ENCODE assay signal across 23 cellular contexts in the genomic region with DNA sequence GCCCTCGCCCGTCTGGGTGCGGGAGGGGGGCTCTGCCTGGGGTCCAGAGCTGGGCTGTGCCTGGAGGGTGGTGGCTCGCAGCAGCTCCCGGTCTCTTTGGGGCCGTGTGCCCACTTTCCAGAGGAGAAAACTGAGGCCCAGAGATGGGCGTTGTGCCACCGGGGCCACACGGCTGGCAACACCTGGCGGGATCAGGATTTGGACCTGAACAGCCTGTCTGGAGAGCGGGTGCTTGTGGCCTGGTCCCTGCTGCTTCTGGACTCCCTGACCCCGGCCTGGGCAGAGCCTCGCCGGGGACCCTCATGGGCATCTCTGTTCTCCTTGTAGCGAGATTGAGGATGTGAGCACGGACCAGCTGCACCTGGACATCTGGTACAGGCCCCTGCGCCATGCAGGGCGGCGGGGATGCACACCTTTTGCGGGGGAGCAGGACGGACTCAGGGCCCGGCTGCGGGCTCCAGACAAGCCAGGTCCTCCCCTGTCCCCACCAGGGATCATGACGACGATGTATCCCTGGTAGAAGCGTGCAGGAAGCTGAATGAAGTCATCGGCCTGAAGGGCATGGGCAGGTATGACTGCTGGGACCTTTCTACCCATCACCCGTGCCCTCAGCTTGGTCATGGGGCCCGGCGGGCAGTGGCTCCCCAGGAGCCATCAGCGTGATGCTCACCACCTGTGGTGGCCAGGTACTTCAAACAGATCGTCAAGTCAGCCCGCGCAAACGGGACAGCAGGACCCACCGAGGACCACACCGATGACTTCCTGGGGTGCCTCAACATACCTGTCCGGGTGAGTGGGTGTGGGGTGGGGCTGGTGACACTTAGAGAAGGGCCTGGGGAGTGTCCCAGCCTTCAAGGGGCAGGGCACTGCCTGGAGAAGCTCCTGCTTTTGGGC. TPM values are rescaled to one million over a fixed set of nuclear protein-coding genes. Genes with fewer than 3 reads are reported as not detected.
DNase-seq lines count a peak whose midpoint lies in the region; ATAC-seq, FAIRE-seq and TF ChIP-seq lines count a peak whose summit lies in the region.
"Had no signal": no experiment of that assay in that cellular context is flagged by ENCODE, and none has a peak within 500 bp of the region (broad histone marks: within the 10 kb centered on the region; RNA-seq: fewer than 3 reads in every experiment).

No MANE protein-coding gene starts in this region.

- intact Hi-C loops in natural killer cell (cut with micrococcal nuclease), result loop anchor here (2.0 kb wide), 1 partner anchor 41 kb away; no protein-coding TSS in a partner anchor
- intact Hi-C loops in GM12878 (cut with micrococcal nuclease; ENCODE audit: unreplicated experiment), result no loop called here

- no peak for ATAC-seq in natural killer cell treated with Interleukin-12 subunit alpha and Interleukin-12 subunit beta and Interleukin-15 and Interleukin-18, amount 100 ng/mL, for 72 hours
- ATAC-seq in natural killer cell (no peak), GM12878 (no peak), HG02840 (IDR thresholded peaks at IDR 0.05; ENCODE audit: low FRiP score, unreplicated experiment) (no peak)

- TF ChIP-seq CTCF in natural killer cell (IDR thresholded peaks at IDR 0.05) (no peak), GM12878 (IDR thresholded peaks at IDR 0.05 in 2 of 3, conservative IDR thresholded peaks at IDR 0.05 in 1 of 3; ENCODE audit: control insufficient read depth in 2 of 3, extremely low read depth in 1 of 3, insufficient read depth in 1 of 3, low read depth in 3 of 3, low read length in 3 of 3) (no peak), hepatocyte (IDR thresholded peaks at IDR 0.05; ENCODE audit: poor library complexity) (no peak)

- H3K27ac Mint-ChIP-seq in natural killer cell treated with Interleukin-12 subunit alpha and Interleukin-12 subunit beta and Interleukin-15 and Interleukin-18, amount 100 ng/mL, for 72 hours, result no peak overlapping the region
- no peak overlapping the region for H3K27ac Mint-ChIP-seq in natural killer cell
- H3K27ac Mint-ChIP-seq: activated CD4-positive, alpha-beta T cell treated with anti-CD3 and anti-CD28 coated beads for 36 hours had no signal

- H3K4me1 Mint-ChIP-seq in natural killer cell treated with Interleukin-12 subunit alpha and Interleukin-12 subunit beta and Interleukin-15 and Interleukin-18, amount 100 ng/mL, for 72 hours (ENCODE audit: low read depth in 2 of 2), result peaks cover 9 to 10% of the 10 kb centered on the region in 2 donors
- peaks cover 9 to 15% of the 10 kb centered on the region in 2 donors for H3K4me1 Mint-ChIP-seq in natural killer cell

- H3K4me1 ChIP-seq in Karpas-422 (ENCODE audit: low read length) (peaks cover 16% of the 10 kb centered on the region), GM12878 (ENCODE audit: control insufficient read depth, insufficient read depth, low read length) (peaks cover 11% of the 10 kb centered on the region), thymus (ENCODE audit: control insufficient read depth, insufficient read depth, low read length) (peaks cover 10% of the 10 kb centered on the region), hepatocyte (ENCODE audit: insufficient read depth) (no peaks in the 10 kb centered on the region)

- H3K4me3 ChIP-seq in Karpas-422 (ENCODE audit: low read length) (no peak overlapping the region; the same call in 1 of the 2 replicates), GM12878 (no peak overlapping the region), thymus (ENCODE audit: low read length) (peak overlapping the region; percentile 42), hepatocyte (no peak overlapping the region)
- H3K4me3 ChIP-seq: GM23248, MG63, testis had no signal

- H3K27ac ChIP-seq in Karpas-422 (ENCODE audit: low read length), result no peak overlapping the region
- H3K27ac ChIP-seq in GM12878 (ENCODE audit: control insufficient read depth, insufficient read depth), result no peak overlapping the region
- H3K27ac ChIP-seq in thymus (ENCODE audit: low read depth), result peak overlapping the region; percentile 77
- no peak overlapping the region for H3K27ac ChIP-seq in hepatocyte
- H3K27ac ChIP-seq: GM23248, testis had no signal

- SMC1A ChIA-PET in GM12878 (lab: Charles Lee; ENCODE audit: uncharacterized antibody, unreplicated experiment), result no interaction called here

- no peak for TF ChIP-seq POLR2A in GM12878 (IDR thresholded peaks at IDR 0.05; ENCODE audit: low read depth, low read length)

- peak overlapping the region; percentile 61 for H3K4me2 ChIP-seq in Karpas-422 (ENCODE audit: low read depth, low read length, poor library complexity, severe bottlenecking)
- H3K4me2 ChIP-seq in GM12878 (ENCODE audit: control insufficient read depth, insufficient read depth), result peak overlapping the region; percentile 78; the same call in 1 of the 2 replicates
- H3K4me2 ChIP-seq in hepatocyte, result no peak overlapping the region

- H3K79me2 ChIP-seq in Karpas-422 (ENCODE audit: low read length) (no peaks in the 10 kb centered on the region), GM12878 (ENCODE audit: control insufficient read depth, insufficient read depth, low read length) (no peaks in the 10 kb centered on the region), hepatocyte (no peaks in the 10 kb centered on the region)

- no peak for TF ChIP-seq EP300 in GM12878 (IDR thresholded peaks at IDR 0.05; ENCODE audit: borderline replicate concordance in 1 of 2, control insufficient read depth in 1 of 2, low read depth in 2 of 2, low read length in 2 of 2)

- POLR2A ChIA-PET in GM12878 (lab: Charles Lee), result interaction anchor here (1.5 kb wide), 1 partner anchor 11 kb away, joined by 3 read pairs; no protein-coding TSS in a partner anchor

- peak overlapping the region; percentile 61 for H3K4me3 Mint-ChIP-seq in natural killer cell treated with Interleukin-12 subunit alpha and Interleukin-12 subunit beta and Interleukin-15 and Interleukin-18, amount 100 ng/mL, for 72 hours
- no peak overlapping the region for H3K4me3 Mint-ChIP-seq in natural killer cell

- H4K20me1 ChIP-seq in Karpas-422 (ENCODE audit: insufficient read depth, low read depth, low read length) (peaks cover 14% of the 10 kb centered on the region; the same call in 1 of the 2 replicates), GM12878 (ENCODE audit: control insufficient read depth, insufficient read depth) (no peaks in the 10 kb centered on the region), hepatocyte (ENCODE audit: insufficient read depth, poor library complexity, severe bottlenecking) (no peaks in the 10 kb centered on the region)

- 59% methylated on average over 36 of the region's 38 CpGs for WGBS in GM12878 (ENCODE audit: insufficient coverage, insufficient replicate concordance, low lambda C conversion rate, missing lambda C conversion rate)
- WGBS in thymus, result 94% methylated on average over 38 of the region's 38 CpGs
- 91% methylated on average over 37 of the region's 38 CpGs for WGBS in hepatocyte (ENCODE audit: low lambda C conversion rate, missing lambda C conversion rate)

- H3K9ac ChIP-seq in Karpas-422 (ENCODE audit: low read length) (no peak overlapping the region), GM12878 (ENCODE audit: control insufficient read depth, insufficient read depth, low read length) (no peak overlapping the region)
- H3K9ac ChIP-seq: GM23248 had no signal

- H3K9me2 ChIP-seq in Karpas-422 (replicated peaks; ENCODE audit: insufficient read depth, low read length) (no peaks in the 10 kb centered on the region), hepatocyte (replicated peaks; ENCODE audit: insufficient read depth) (no peaks in the 10 kb centered on the region)

- RAD21 ChIA-PET in GM12878 (lab: Charles Lee; ENCODE audit: unreplicated experiment), result interaction anchor here (1.4 kb wide), 1 partner anchor 33 kb away, joined by 3 read pairs; no protein-coding TSS in a partner anchor

- H2AFZ ChIP-seq in Karpas-422 (ENCODE audit: low read length) (no peak overlapping the region), GM12878 (ENCODE audit: control insufficient read depth, low read depth, low read length) (no peak overlapping the region), hepatocyte (no peak overlapping the region)
- H2AFZ ChIP-seq: GM23248 had no signal

- CTCF ChIA-PET in GM12878 (lab: Yijun Ruan, JAX), result interaction anchor here (0.6 to 1.4 kb wide), 3 partner anchors 40 to 370 kb away, joined by 3 to 7 read pairs (median 3); no protein-coding TSS in a partner anchor

- FAIRE-seq in GM12878 (lab: Jason Lieb, UNC), result no peak
- FAIRE-seq: astrocyte, islet of Langerhans had no signal

- no TSS peak for BruUV-seq in GM12878 (replicated peaks; lab: Mats Ljungman, UMichigan)

- no peak for TF ChIP-seq RAD21 in GM12878 (IDR thresholded peaks at IDR 0.05; ENCODE audit: insufficient read depth, low read depth, low read length)

- H3K9me3 Mint-ChIP-seq in natural killer cell treated with Interleukin-12 subunit alpha and Interleukin-12 subunit beta and Interleukin-15 and Interleukin-18, amount 100 ng/mL, for 72 hours, result no peaks in the 10 kb centered on the region
- no peaks in the 10 kb centered on the region for H3K9me3 Mint-ChIP-seq in natural killer cell
- H3K9me3 Mint-ChIP-seq: T-helper 1 cell treated with Interleukin-12 subunit alpha and Interleukin-12 subunit beta and Interleukin-4 antibody, amounts not matched to agents 30 μg/mL and 1 μg/mL, for 36 hours had no signal

- in situ Hi-C loops in GM12878 (cut with MboI), result no loop called here

- no peak for DNase-seq in natural killer cell treated with Interleukin-12 subunit alpha and Interleukin-12 subunit beta and Interleukin-15 and Interleukin-18, amount 100 ng/mL, for 72 hours (ENCODE audit: low spot score)
- DNase-seq in natural killer cell (no peak), Karpas-422 (no peak), GM12878 (ENCODE audit: low read depth, low spot score) (no peak), hepatocyte (ENCODE audit: low spot score) (no peak), hepatic stellate cell (ENCODE audit: low spot score) (no peak)
- DNase-seq: activated CD4-positive, alpha-beta T cell treated with anti-CD3 and anti-CD28 coated beads for 36 hours; AML-193; cortex of kidney; DMS79 treated with DMSO at 0.1 percent for 48 hours; GM23248; mesenchymal stem cell; MG63; NCI-H2081; NCI-H526 treated with DMSO at 0.1 percent for 48 hours; stimulated activated CD4-positive, alpha-beta T cell treated with anti-CD3 and anti-CD28 coated beads, Interleukin-1b, Interleukin-23, amount 100 ng/mL, for 48 hours; testis had no signal

- H3K27me3 ChIP-seq in Karpas-422 (ENCODE audit: low read length) (no peaks in the 10 kb centered on the region), GM12878 (replicated peaks in 1 of 2; ENCODE audit: control insufficient read depth in 2 of 2, insufficient read depth in 2 of 2, low read length in 1 of 2) (no peaks in the 10 kb centered on the region), thymus (ENCODE audit: control insufficient read depth, insufficient read depth) (peaks cover under 1% of the 10 kb centered on the region), hepatocyte (peaks cover 3% of the 10 kb centered on the region)
- H3K27me3 ChIP-seq: testis had no signal

- no peaks in the 10 kb centered on the region for H3K9me3 ChIP-seq in Karpas-422 (ENCODE audit: low read length)
- no peaks in the 10 kb centered on the region for H3K9me3 ChIP-seq in GM12878 (replicated peaks; ENCODE audit: control insufficient read depth, insufficient read depth, low read length)
- H3K9me3 ChIP-seq in thymus (ENCODE audit: control insufficient read depth), result no peaks in the 10 kb centered on the region
- H3K9me3 ChIP-seq in hepatocyte (ENCODE audit: low read depth), result no peaks in the 10 kb centered on the region
- H3K9me3 ChIP-seq: MG63, neutrophil, testis had no signal

- no peaks in the 10 kb centered on the region for H3K36me3 Mint-ChIP-seq in natural killer cell treated with Interleukin-12 subunit alpha and Interleukin-12 subunit beta and Interleukin-15 and Interleukin-18, amount 100 ng/mL, for 72 hours
- H3K36me3 Mint-ChIP-seq in natural killer cell, result no peaks in the 10 kb centered on the region

- no peaks in the 10 kb centered on the region for H3K27me3 Mint-ChIP-seq in natural killer cell treated with Interleukin-12 subunit alpha and Interleukin-12 subunit beta and Interleukin-15 and Interleukin-18, amount 100 ng/mL, for 72 hours
- H3K27me3 Mint-ChIP-seq in natural killer cell (ENCODE audit: low read depth in 2 of 2), result no peaks in the 10 kb centered on the region
- H3K27me3 Mint-ChIP-seq: activated CD4-positive, alpha-beta T cell treated with anti-CD3 and anti-CD28 coated beads for 36 hours had no signal

- H3K36me3 ChIP-seq in Karpas-422 (ENCODE audit: insufficient read depth, low read length), result no peaks in the 10 kb centered on the region
- H3K36me3 ChIP-seq in GM12878 (ENCODE audit: control insufficient read depth in 2 of 2, insufficient read depth in 2 of 2, low read length in 1 of 2), result no peaks in the 10 kb centered on the region
- H3K36me3 ChIP-seq in thymus (ENCODE audit: control insufficient read depth, insufficient read depth), result no peaks in the 10 kb centered on the region
- no peaks in the 10 kb centered on the region for H3K36me3 ChIP-seq in hepatocyte (replicated peaks; ENCODE audit: insufficient read depth, low read depth)
- H3K36me3 ChIP-seq: MG63, neutrophil had no signal

RNA-seq across cellular contexts. Expression of a gene that starts 8.3 kb away (rescaled TPM):
- total RNA-seq in natural killer cell treated with Interleukin-12 subunit alpha and Interleukin-12 subunit beta and Interleukin-15 and Interleukin-18, amount 100 ng/mL, for 72 hours, result under 1 TPM; 0.17 to 0.31 TPM
- total RNA-seq in natural killer cell (10 to 100 TPM; 17.7 to 21.7 (median 19.9) TPM), GM12878 (2014; rRNA removed) (0.17 TPM in 1 of 2 replicates, not detected in the other), GM12878 (2014; rRNA removed; fragmentation: Illumina TruSeq; extraction: Trizol) (not detected in 2 replicates), GM12878 (2021) (0.56 and 0.58 TPM in 2 replicates), hepatocyte (1.8 and 3.0 TPM in 2 replicates)
- total RNA-seq in Karpas-422 (2014; rRNA removed; shearing (Covaris generic); ENCODE audit: low replicate concordance), result 0.18 TPM in 1 of 2 replicates, not detected in the other
- 0.37 and 0.44 TPM in 2 replicates for total RNA-seq in GM12878 (2013; cell fraction: nucleolus; rRNA removed)
- 0.35 TPM for polyA plus RNA-seq in GM12878 (2011; ENCODE audit: low read depth)
- polyA plus RNA-seq in GM12878 (2011; rRNA removed) (0.03 and 0.16 TPM in 2 replicates), GM12878 (2014; fragmentation: Illumina TruSeq; extraction: Trizol) (0.03 TPM in 1 of 2 replicates, not detected in the other), GM12878 (2014; fragmentation: Nextera tagmentation; extraction: Ambion mirVana) (not detected), GM12878 (2014; rRNA removed) (0.56 TPM in 2 replicates), GM12878 (2016; fragmentation: Nextera tagmentation; extraction: Ambion mirVana) (under 1 TPM; 0.14 to 0.31 TPM), thymus (5.4 TPM), hepatocyte (2.4 and 5.5 TPM in 2 replicates)
- 0.03 and 0.15 TPM in 2 replicates for polyA plus RNA-seq in GM12878 (2011; cell fraction: cytosol; rRNA removed)
- polyA plus RNA-seq in GM12878 (2011; cell fraction: nucleus; rRNA removed), result 0.99 and 1.3 TPM in 2 replicates
- 0.70 and 1.6 TPM in 2 replicates for polyA plus RNA-seq in GM12878 (2012)
- not detected in 2 replicates for polyA minus RNA-seq in GM12878 (2011; rRNA and poly(A)+ RNA removed)
- polyA minus RNA-seq in GM12878 (2011; cell fraction: cytosol; rRNA and poly(A)+ RNA removed), result not detected in 2 replicates
- polyA minus RNA-seq in GM12878 (2011; cell fraction: nucleus; rRNA and poly(A)+ RNA removed), result 0.19 and 0.48 TPM in 2 replicates

RNA-seq across cellular contexts. Expression of a gene that starts 9.9 kb away (rescaled TPM):
- 100 to 1,000 TPM in 1 of 2 donors, 10 to 100 TPM in 1; 57.4 to 108 TPM for total RNA-seq in natural killer cell treated with Interleukin-12 subunit alpha and Interleukin-12 subunit beta and Interleukin-15 and Interleukin-18, amount 100 ng/mL, for 72 hours
- total RNA-seq in natural killer cell (10 to 100 TPM; 29.4 to 34.7 (median 29.7) TPM), GM12878 (2014; rRNA removed) (72.7 and 73.7 TPM in 2 replicates), GM12878 (2014; rRNA removed; fragmentation: Illumina TruSeq; extraction: Trizol) (20.9 and 23.4 TPM in 2 replicates), GM12878 (2021) (66.1 and 67.6 TPM in 2 replicates), hepatocyte (65.5 and 73.0 TPM in 2 replicates)
- 20.1 and 70.0 TPM in 2 replicates for total RNA-seq in Karpas-422 (2014; rRNA removed; shearing (Covaris generic); ENCODE audit: low replicate concordance)
- total RNA-seq in GM12878 (2013; cell fraction: nucleolus; rRNA removed), result 6.0 and 6.3 TPM in 2 replicates
- 7.7 TPM for polyA plus RNA-seq in GM12878 (2011; ENCODE audit: low read depth)
- polyA plus RNA-seq in GM12878 (2011; rRNA removed) (12.3 and 26.2 TPM in 2 replicates), GM12878 (2014; fragmentation: Illumina TruSeq; extraction: Trizol) (0.81 and 9.9 TPM in 2 replicates), GM12878 (2014; fragmentation: Nextera tagmentation; extraction: Ambion mirVana) (10 to 100 TPM in 1 of 2 experiments, 1 to 10 TPM in 1; 3.4 to 11.2 TPM), GM12878 (2014; rRNA removed) (72.2 and 86.1 TPM in 2 replicates), GM12878 (2016; fragmentation: Nextera tagmentation; extraction: Ambion mirVana) (100 to 1,000 TPM; 101 to 108 TPM), thymus (46.8 TPM), hepatocyte (137 and 138 TPM in 2 replicates)
- polyA plus RNA-seq in GM12878 (2011; cell fraction: cytosol; rRNA removed), result 37.2 and 58.2 TPM in 2 replicates
- 25.4 and 32.3 TPM in 2 replicates for polyA plus RNA-seq in GM12878 (2011; cell fraction: nucleus; rRNA removed)
- polyA plus RNA-seq in GM12878 (2012), result 36.1 and 41.1 TPM in 2 replicates
- 5.3 and 22.8 TPM in 2 replicates for polyA minus RNA-seq in GM12878 (2011; rRNA and poly(A)+ RNA removed)
- 16.0 and 19.3 TPM in 2 replicates for polyA minus RNA-seq in GM12878 (2011; cell fraction: cytosol; rRNA and poly(A)+ RNA removed)
- 6.5 and 9.8 TPM in 2 replicates for polyA minus RNA-seq in GM12878 (2011; cell fraction: nucleus; rRNA and poly(A)+ RNA removed)

RNA-seq across cellular contexts. Expression of a gene that starts 10.0 kb away (rescaled TPM):
- 10 to 100 TPM; 36.1 to 38.9 TPM for total RNA-seq in natural killer cell treated with Interleukin-12 subunit alpha and Interleukin-12 subunit beta and Interleukin-15 and Interleukin-18, amount 100 ng/mL, for 72 hours
- 10 to 100 TPM; 58.7 to 65.9 (median 62.0) TPM for total RNA-seq in natural killer cell
- 19.6 and 39.1 TPM in 2 replicates for total RNA-seq in Karpas-422 (2014; rRNA removed; shearing (Covaris generic); ENCODE audit: low replicate concordance)
- 14.1 and 16.1 TPM in 2 replicates for total RNA-seq in GM12878 (2013; cell fraction: nucleolus; rRNA removed)
- total RNA-seq in GM12878 (2014; rRNA removed), result 19.8 and 21.9 TPM in 2 replicates
- total RNA-seq in GM12878 (2014; rRNA removed; fragmentation: Illumina TruSeq; extraction: Trizol), result 10.7 TPM in 2 replicates
- 23.6 and 25.3 TPM in 2 replicates for total RNA-seq in GM12878 (2021)
- polyA plus RNA-seq in GM12878 (2011; ENCODE audit: low read depth), result 8.7 TPM
- polyA plus RNA-seq in GM12878 (2011; rRNA removed), result 9.5 and 19.9 TPM in 2 replicates
- 27.0 and 37.0 TPM in 2 replicates for polyA plus RNA-seq in GM12878 (2011; cell fraction: cytosol; rRNA removed)
- 63.8 and 81.0 TPM in 2 replicates for polyA plus RNA-seq in GM12878 (2011; cell fraction: nucleus; rRNA removed)
- 21.9 and 23.7 TPM in 2 replicates for polyA plus RNA-seq in GM12878 (2012)
- 2.5 and 7.9 TPM in 2 replicates for polyA plus RNA-seq in GM12878 (2014; fragmentation: Illumina TruSeq; extraction: Trizol)
- 1 to 10 TPM in 1 of 2 experiments, under 1 TPM in 1; 0.80 to 2.4 TPM for polyA plus RNA-seq in GM12878 (2014; fragmentation: Nextera tagmentation; extraction: Ambion mirVana)
- 29.9 and 36.9 TPM in 2 replicates for polyA plus RNA-seq in GM12878 (2014; rRNA removed)
- polyA plus RNA-seq in GM12878 (2016; fragmentation: Nextera tagmentation; extraction: Ambion mirVana), result 10 to 100 TPM; 25.9 to 32.6 TPM
- polyA minus RNA-seq in GM12878 (2011; rRNA and poly(A)+ RNA removed), result 7.9 and 8.0 TPM in 2 replicates
- 7.3 and 8.2 TPM in 2 replicates for polyA minus RNA-seq in GM12878 (2011; cell fraction: cytosol; rRNA and poly(A)+ RNA removed)
- 6.5 and 16.5 TPM in 2 replicates for polyA minus RNA-seq in GM12878 (2011; cell fraction: nucleus; rRNA and poly(A)+ RNA removed)
- 61.3 TPM for polyA plus RNA-seq in thymus
- total RNA-seq in hepatocyte, result 70.1 and 76.6 TPM in 2 replicates
- polyA plus RNA-seq in hepatocyte, result 133 and 161 TPM in 2 replicates

RNA-seq across cellular contexts. Expression of a gene that starts 32.3 kb away (rescaled TPM):
- 100 to 1,000 TPM; 202 to 246 TPM for total RNA-seq in natural killer cell treated with Interleukin-12 subunit alpha and Interleukin-12 subunit beta and Interleukin-15 and Interleukin-18, amount 100 ng/mL, for 72 hours
- 100 to 1,000 TPM; 367 to 412 (median 383) TPM for total RNA-seq in natural killer cell
- total RNA-seq in Karpas-422 (2014; rRNA removed; shearing (Covaris generic); ENCODE audit: low replicate concordance), result 53.7 and 78.1 TPM in 2 replicates
- total RNA-seq in GM12878 (2013; cell fraction: nucleolus; rRNA removed), result 139 and 148 TPM in 2 replicates
- 65.2 and 69.3 TPM in 2 replicates for total RNA-seq in GM12878 (2014; rRNA removed)
- total RNA-seq in GM12878 (2014; rRNA removed; fragmentation: Illumina TruSeq; extraction: Trizol), result 92.2 and 104 TPM in 2 replicates
- total RNA-seq in GM12878 (2021), result 180 and 210 TPM in 2 replicates
- polyA plus RNA-seq in GM12878 (2011; ENCODE audit: low read depth), result 82.4 TPM
- polyA plus RNA-seq in GM12878 (2011; rRNA removed), result 181 and 188 TPM in 2 replicates
- 110 and 129 TPM in 2 replicates for polyA plus RNA-seq in GM12878 (2011; cell fraction: cytosol; rRNA removed)
- polyA plus RNA-seq in GM12878 (2011; cell fraction: nucleus; rRNA removed), result 167 and 229 TPM in 2 replicates
- polyA plus RNA-seq in GM12878 (2012), result 115 and 125 TPM in 2 replicates
- 243 and 265 TPM in 2 replicates for polyA plus RNA-seq in GM12878 (2014; fragmentation: Illumina TruSeq; extraction: Trizol)
- 10 to 100 TPM; 47.5 to 51.5 TPM for polyA plus RNA-seq in GM12878 (2014; fragmentation: Nextera tagmentation; extraction: Ambion mirVana)
- polyA plus RNA-seq in GM12878 (2014; rRNA removed), result 203 and 205 TPM in 2 replicates
- polyA plus RNA-seq in GM12878 (2016; fragmentation: Nextera tagmentation; extraction: Ambion mirVana), result 100 to 1,000 TPM; 200 to 204 TPM
- 94.4 and 94.6 TPM in 2 replicates for polyA minus RNA-seq in GM12878 (2011; rRNA and poly(A)+ RNA removed)
- 48.2 and 58.6 TPM in 2 replicates for polyA minus RNA-seq in GM12878 (2011; cell fraction: cytosol; rRNA and poly(A)+ RNA removed)
- polyA minus RNA-seq in GM12878 (2011; cell fraction: nucleus; rRNA and poly(A)+ RNA removed), result 56.3 and 111 TPM in 2 replicates
- polyA plus RNA-seq in thymus, result 105 TPM
- total RNA-seq in hepatocyte, result 76.0 and 78.8 TPM in 2 replicates
- 150 and 183 TPM in 2 replicates for polyA plus RNA-seq in hepatocyte
